Comparison of ENCODE assay signal across 1 cellular context in the genomic region with DNA sequence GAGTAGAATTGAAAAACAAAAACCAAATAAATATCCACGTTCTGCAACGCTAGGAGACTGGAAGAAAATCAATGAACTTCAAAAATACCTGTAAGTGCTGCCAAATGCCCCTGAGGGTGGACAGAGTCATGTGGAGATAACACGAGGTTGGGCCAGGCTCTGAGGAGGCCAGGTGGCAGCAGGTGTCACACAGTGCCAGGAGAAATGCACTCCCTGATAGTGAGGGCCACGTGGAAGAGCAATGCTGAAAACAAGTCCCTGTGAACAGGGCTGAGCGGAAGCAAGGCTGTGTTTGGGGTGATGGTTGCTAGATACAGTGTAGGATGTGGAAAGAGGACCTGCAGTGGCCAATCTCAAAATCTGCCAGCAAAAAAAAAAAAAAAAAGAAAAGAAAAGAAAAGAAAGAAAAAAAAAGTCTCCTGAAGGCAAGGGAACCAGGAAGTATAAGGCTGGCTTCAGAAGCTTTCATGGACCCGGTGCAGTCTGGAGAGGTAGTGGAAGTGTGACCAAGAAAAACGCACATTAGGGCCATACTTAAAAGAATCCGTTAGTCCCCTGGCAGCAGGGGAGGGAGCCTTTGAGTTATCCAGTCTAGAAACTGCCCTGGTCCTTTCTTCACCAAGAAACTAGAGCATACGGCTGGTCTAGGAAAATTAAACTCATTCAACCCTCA.
TF ChIP-seq lines count a peak whose summit lies in the region.

No MANE protein-coding gene starts in this region.

TF ChIP-seq in K562, 482 proteins besides CTCF, POLR2A, EP300 and RAD21:
- 0 out of 2 replicates have a peak, but pooled peaks have one; percentile 8 for TF ChIP-seq ZNF384 (IDR thresholded peaks at IDR 0.05; ENCODE audit: low read depth, low read length)
- no peak for TF ChIP-seq CBX1 (IDR thresholded peaks at IDR 0.05; ENCODE audit: low read depth)
- TF ChIP-seq SUPT5H (IDR thresholded peaks at IDR 0.05), result no peak
